Comparison of ENCODE assay signal across 18 cellular contexts in the genomic region with DNA sequence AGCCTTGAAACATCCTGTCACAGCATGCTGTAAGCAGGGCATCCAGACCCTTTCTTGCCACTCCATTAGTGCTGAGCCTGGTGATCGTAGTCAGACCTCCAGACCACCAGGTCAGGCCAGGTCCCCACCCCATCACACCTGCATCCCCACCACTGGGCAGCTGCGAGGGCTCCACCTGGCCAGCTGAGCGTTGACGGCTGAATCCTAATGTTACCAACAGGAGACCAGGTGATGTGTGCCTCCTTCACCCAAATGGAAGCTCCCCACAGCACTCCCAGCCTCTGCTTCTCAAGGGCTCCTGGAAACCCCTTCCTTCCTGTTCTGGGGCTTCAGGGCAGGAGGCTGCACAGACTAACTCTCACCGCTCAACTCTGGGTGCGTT.
DNase-seq lines count a peak whose midpoint lies in the region; ATAC-seq and TF ChIP-seq lines count a peak whose summit lies in the region.
"Had no signal": no experiment of that assay in that cellular context is flagged by ENCODE, and none has a peak within 500 bp of the region (broad histone marks: within the 10 kb centered on the region; RNA-seq: fewer than 3 reads in every experiment).

No MANE protein-coding gene starts in this region.

- no peak for TF ChIP-seq POLR2A in heart left ventricle (IDR thresholded peaks at IDR 0.05)

- no peak for DNase-seq in heart left ventricle
- DNase-seq in right atrium auricular region (ENCODE audit: low spot score) = no peak
- DNase-seq in mesenchymal stem cell = no peak
- DNase-seq in tibial artery = peak in 1 of 2 donors; percentile 63
- DNase-seq in DMS 273 treated with DMSO at 0.1 percent for 48 hours (lab: John Stamatoyannopoulos, UW) = no peak
- DNase-seq in activated naive CD4-positive, alpha-beta T cell treated with anti-CD3 and anti-CD28 coated beads, Interleukin-2, amount 10 ng/mL, durations not matched to agents 7 days and 5 days = no peak
- DNase-seq: 8988T, COR-L47, KBM-7, NCI-H1048, NCI-H1694, NCI-H446 treated with DMSO at 0.1 percent for 48 hours, NCI-H748 treated with DMSO at 0.1 percent for 48 hours, PC-9 had no signal

- no peak overlapping the region for H3K14ac ChIP-seq in mesenchymal stem cell (ENCODE audit: low read length in 2 of 2)

- TF ChIP-seq CTCF in heart left ventricle (IDR thresholded peaks at IDR 0.05) = no peak
- TF ChIP-seq CTCF in right atrium auricular region (IDR thresholded peaks at IDR 0.05) = no peak
- TF ChIP-seq CTCF in tibial artery (IDR thresholded peaks at IDR 0.05) = no peak

- H3K4ac ChIP-seq in mesenchymal stem cell (ENCODE audit: low read depth in 1 of 2, low read length in 2 of 2) = no peak overlapping the region

- no peak overlapping the region for H3K4me3 Mint-ChIP-seq in activated naive CD4-positive, alpha-beta T cell treated with anti-CD3 and anti-CD28 coated beads, Interleukin-2, amount 10 ng/mL, durations not matched to agents 7 days and 5 days

- H3K36me3 ChIP-seq in heart left ventricle = no peaks in the 10 kb centered on the region
- no peaks in the 10 kb centered on the region for H3K36me3 ChIP-seq in right atrium auricular region
- no peaks in the 10 kb centered on the region for H3K36me3 ChIP-seq in mesenchymal stem cell (ENCODE audit: control insufficient read depth in 1 of 2, insufficient read depth in 2 of 2, low read depth in 1 of 2, low read length in 2 of 2)
- no peaks in the 10 kb centered on the region for H3K36me3 ChIP-seq in tibial artery

- 77 to 88% (median 84%) methylated on average over 3 to 6 of the region's 6 CpGs for WGBS in heart left ventricle, 4 donors
- 96% methylated on average over 6 of the region's 6 CpGs for WGBS in mesenchymal stem cell

- no peak overlapping the region for H3K4me3 ChIP-seq in heart left ventricle
- no peak overlapping the region for H3K4me3 ChIP-seq in right atrium auricular region
- no peak overlapping the region for H3K4me3 ChIP-seq in mesenchymal stem cell (ENCODE audit: insufficient read depth in 1 of 2, low read depth in 1 of 2, low read length in 2 of 2)
- no peak overlapping the region for H3K4me3 ChIP-seq in tibial artery
- H3K4me3 ChIP-seq: PC-9 had no signal

- no peak overlapping the region for H2AK5ac ChIP-seq in mesenchymal stem cell (ENCODE audit: low read length, severe bottlenecking)

- intact Hi-C loops in heart left ventricle (cut with DNase I) (no loop called here), tibial artery (cut with DNase I; ENCODE audit: low total_unique reads) (no loop called here)

- no peak overlapping the region for H3K4me2 ChIP-seq in mesenchymal stem cell (ENCODE audit: low read length, poor library complexity, severe bottlenecking)
- H3K4me2 ChIP-seq: PC-9 had no signal

- H3K9me3 ChIP-seq in heart left ventricle (peaks cover 0 to 24% (median 2%) of the 10 kb centered on the region in 12 donors), right atrium auricular region (peaks cover 0 to 14% of the 10 kb centered on the region in 2 donors), mesenchymal stem cell (ENCODE audit: control insufficient read depth, low read length) (peaks cover 11% of the 10 kb centered on the region), tibial artery (peaks cover 0 to 8% (median 3%) of the 10 kb centered on the region in 3 donors)

- H3K27ac ChIP-seq in heart left ventricle (peak overlapping the region in 8 of 12 donors; percentile 29 to 83 (median 62)), right atrium auricular region (peak overlapping the region in 1 of 2 donors; percentile 65), cingulate gyrus (ENCODE audit: low read depth, low read length) (peak overlapping the region; percentile 39), mesenchymal stem cell (ENCODE audit: low read length, poor library complexity, severe bottlenecking) (no peak overlapping the region), tibial artery (peak overlapping the region; percentile 92 to 93)
- H3K27ac ChIP-seq: C4-2B, HL-60, PC-9 had no signal

- no peak overlapping the region for H2BK15ac ChIP-seq in mesenchymal stem cell (ENCODE audit: low read depth, poor library complexity, severe bottlenecking)

- no peak overlapping the region for H3K27ac Mint-ChIP-seq in activated naive CD4-positive, alpha-beta T cell treated with anti-CD3 and anti-CD28 coated beads, Interleukin-2, amount 10 ng/mL, durations not matched to agents 7 days and 5 days

- H2BK120ac ChIP-seq in mesenchymal stem cell (ENCODE audit: low read depth, low read length) = no peak overlapping the region

- no peak overlapping the region for H3K23ac ChIP-seq in mesenchymal stem cell (ENCODE audit: low read length in 2 of 2)

- no peak overlapping the region for H4K8ac ChIP-seq in mesenchymal stem cell (ENCODE audit: low read length)

- ATAC-seq in heart left ventricle (no peak), GM21423 (IDR thresholded peaks at IDR 0.05; ENCODE audit: unreplicated experiment) (no peak)

- H3K27me3 Mint-ChIP-seq in activated naive CD4-positive, alpha-beta T cell treated with anti-CD3 and anti-CD28 coated beads, Interleukin-2, amount 10 ng/mL, durations not matched to agents 7 days and 5 days = no peaks in the 10 kb centered on the region

- H3K27me3 ChIP-seq in heart left ventricle (peaks cover 0 to 48% (median 8%) of the 10 kb centered on the region in 9 donors), right atrium auricular region (no peaks in the 10 kb centered on the region), mesenchymal stem cell (ENCODE audit: control insufficient read depth in 1 of 2, insufficient read depth in 1 of 2, low read length in 2 of 2) (peaks cover 0 to 80% of the 10 kb centered on the region in 2 experiments), tibial artery (no peaks in the 10 kb centered on the region)

- peak overlapping the region in 1 of 2 experiments; percentile 4 for H3K18ac ChIP-seq in mesenchymal stem cell (ENCODE audit: low read depth in 1 of 2, low read length in 2 of 2)

- H4K91ac ChIP-seq in mesenchymal stem cell (ENCODE audit: low read length) = peak overlapping the region; percentile 2

- H3K4me1 ChIP-seq in heart left ventricle (peaks cover 0 to 25% (median 9%) of the 10 kb centered on the region in 12 donors), right atrium auricular region (peaks cover 0 to 25% of the 10 kb centered on the region in 2 donors), mesenchymal stem cell (ENCODE audit: control insufficient read depth, insufficient read depth, low read depth, low read length) (peaks cover 45% of the 10 kb centered on the region), tibial artery (peaks cover 0 to 41% (median 33%) of the 10 kb centered on the region in 4 donors)

- peaks cover 3% of the 10 kb centered on the region for H3K9me3 Mint-ChIP-seq in activated naive CD4-positive, alpha-beta T cell treated with anti-CD3 and anti-CD28 coated beads, Interleukin-2, amount 10 ng/mL, durations not matched to agents 7 days and 5 days

- no peaks in the 10 kb centered on the region for H3K79me1 ChIP-seq in mesenchymal stem cell (replicated peaks; ENCODE audit: low read length, poor library complexity, severe bottlenecking)

- no peak overlapping the region for H2AFZ ChIP-seq in mesenchymal stem cell (ENCODE audit: low read depth, low read length)
- H2AFZ ChIP-seq: PC-9 had no signal

- H3K36me3 Mint-ChIP-seq in activated naive CD4-positive, alpha-beta T cell treated with anti-CD3 and anti-CD28 coated beads, Interleukin-2, amount 10 ng/mL, durations not matched to agents 7 days and 5 days = no peaks in the 10 kb centered on the region

- peak overlapping the region in 1 of 2 experiments; percentile 37 for H2BK12ac ChIP-seq in mesenchymal stem cell (ENCODE audit: low read length in 2 of 2)

- CTCF ChIA-PET in activated naive CD4-positive, alpha-beta T cell treated with anti-CD3 and anti-CD28 coated beads, Interleukin-2, amount 10 ng/mL, durations not matched to agents 7 days and 5 days (lab: Charles Lee) = no interaction called here

- H3K9ac ChIP-seq in mesenchymal stem cell (ENCODE audit: low read length) = no peak overlapping the region

- no peaks in the 10 kb centered on the region for H3K4me1 Mint-ChIP-seq in activated naive CD4-positive, alpha-beta T cell treated with anti-CD3 and anti-CD28 coated beads, Interleukin-2, amount 10 ng/mL, durations not matched to agents 7 days and 5 days

- no peak overlapping the region for H2BK5ac ChIP-seq in mesenchymal stem cell (ENCODE audit: low read depth, low read length, poor library complexity, severe bottlenecking)
